Comparison of ENCODE assay signal across 11 cellular contexts in genomic region chr11:118635237-118635591, GRCh38. TPM values are rescaled to one million over a fixed set of nuclear protein-coding genes. Genes with fewer than 3 reads are reported as not detected.
DNase-seq lines count a peak whose midpoint lies in the region; ATAC-seq, FAIRE-seq and TF ChIP-seq lines count a peak whose summit lies in the region.
"Had no signal": no experiment of that assay in that cellular context is flagged by ENCODE, and none has a peak within 500 bp of the region (broad histone marks: within the 10 kb centered on the region; RNA-seq: fewer than 3 reads in every experiment).

No MANE protein-coding gene starts in this region.

- no peaks in the 10 kb centered on the region for H3K9me3 Mint-ChIP-seq in activated naive CD8-positive, alpha-beta T cell treated with anti-CD3 and anti-CD28 coated beads, Interleukin-2, amount 50 U/mL, for 24 hours
- no peaks in the 10 kb centered on the region for H3K9me3 Mint-ChIP-seq in activated CD8-positive, alpha-beta T cell treated with anti-CD3 and anti-CD28 coated beads for 36 hours

- H3K4me3 ChIP-seq in HEK293 (ENCODE audit: low read depth, low read length) (no peak overlapping the region), body of pancreas (peak overlapping the region in 1 of 2 donors; percentile 1), stomach (peak overlapping the region; percentile 32 to 40 (median 36)), WERI-Rb-1 (ENCODE audit: low read depth, low read length) (no peak overlapping the region)

- TF ChIP-seq CTCF in HEK293 (tag by site-specific recombination; IDR thresholded peaks at IDR 0.05) = no peak
- no peak for TF ChIP-seq CTCF in body of pancreas (IDR thresholded peaks at IDR 0.05)
- no peak for TF ChIP-seq CTCF in stomach (IDR thresholded peaks at IDR 0.05)
- TF ChIP-seq CTCF in WERI-Rb-1 (IDR thresholded peaks at IDR 0.05; ENCODE audit: low read depth, low read length) = no peak
- no peak for TF ChIP-seq CTCF in activated CD8-positive, alpha-beta T cell treated with anti-CD3 and anti-CD28 coated beads for 36 hours (IDR thresholded peaks at IDR 0.05)

- no peaks in the 10 kb centered on the region for H3K9me3 ChIP-seq in HEK293 (ENCODE audit: control insufficient read depth, insufficient read depth, low read depth, low read length)
- H3K9me3 ChIP-seq in body of pancreas = no peaks in the 10 kb centered on the region
- no peaks in the 10 kb centered on the region for H3K9me3 ChIP-seq in stomach
- no peaks in the 10 kb centered on the region for H3K9me3 ChIP-seq in WERI-Rb-1 (ENCODE audit: severe bottlenecking)

- TF ChIP-seq POLR2A in body of pancreas (IDR thresholded peaks at IDR 0.05) = no peak
- TF ChIP-seq POLR2A in stomach (IDR thresholded peaks at IDR 0.05) = no peak
- TF ChIP-seq POLR2A in GM12892 (IDR thresholded peaks at IDR 0.05; ENCODE audit: low read depth, low read length) = no peak

- H3K27ac ChIP-seq in HEK293 (ENCODE audit: extremely low read depth, low read depth, low read length) = no peak overlapping the region
- H3K27ac ChIP-seq in body of pancreas = peak overlapping the region; percentile 18 to 74 (median 67)
- peak overlapping the region; percentile 84 for H3K27ac ChIP-seq in layer of hippocampus (ENCODE audit: low read depth, low read length)
- H3K27ac ChIP-seq in stomach = peak overlapping the region; percentile 38 to 76 (median 73)
- H3K27ac ChIP-seq in WERI-Rb-1 = no peak overlapping the region

- no peaks in the 10 kb centered on the region for H3K4me1 Mint-ChIP-seq in activated naive CD8-positive, alpha-beta T cell treated with anti-CD3 and anti-CD28 coated beads, Interleukin-2, amount 50 U/mL, for 24 hours
- no peaks in the 10 kb centered on the region for H3K4me1 Mint-ChIP-seq in activated CD8-positive, alpha-beta T cell treated with anti-CD3 and anti-CD28 coated beads for 36 hours (ENCODE audit: low read depth)

- intact Hi-C loops in body of pancreas (cut with DNase I) = no loop called here
- intact Hi-C loops in stomach (cut with DNase I; ENCODE audit: low total_unique reads) = no loop called here
- intact Hi-C loops in activated CD8-positive, alpha-beta T cell treated with anti-CD3 and anti-CD28 coated beads for 36 hours (cut with micrococcal nuclease) = no loop called here

- CTCF ChIA-PET in HEK293 (lab: Yijun Ruan, JAX) = interaction anchor here (0.7 to 2.5 kb wide), 11 partner anchors 9 to 168 kb away, joined by 3 to 8 read pairs (median 6); partner anchors contain the start of gene PHLDB1
- CTCF ChIA-PET in activated CD8-positive, alpha-beta T cell treated with anti-CD3 and anti-CD28 coated beads for 36 hours (lab: Charles Lee) = interaction anchor here (0.9 to 3.2 kb wide), 5 partner anchors 12 to 1209 kb away, joined by 3 to 14 read pairs (median 3); partner anchors contain the start of gene UPK2

- FAIRE-seq in GM12892 (lab: Jason Lieb, UNC) = no peak

- H3K4me3 Mint-ChIP-seq in activated naive CD8-positive, alpha-beta T cell treated with anti-CD3 and anti-CD28 coated beads, Interleukin-2, amount 50 U/mL, for 24 hours = no peak overlapping the region
- no peak overlapping the region for H3K4me3 Mint-ChIP-seq in activated CD8-positive, alpha-beta T cell treated with anti-CD3 and anti-CD28 coated beads for 36 hours

- ATAC-seq in body of pancreas = no peak
- no peak for ATAC-seq in activated naive CD8-positive, alpha-beta T cell treated with anti-CD3 and anti-CD28 coated beads, Interleukin-2, amount 50 U/mL, for 24 hours
- no peak for ATAC-seq in activated CD8-positive, alpha-beta T cell treated with anti-CD3 and anti-CD28 coated beads for 36 hours

- POLR2A ChIA-PET in HEK293 (lab: Yijun Ruan, JAX) = interaction anchor here (0.5 to 6.5 kb wide), 10 partner anchors 9 to 530 kb away, joined by 3 to 67 read pairs (median 4); partner anchors contain the start of genes PHLDB1 and UBE4A
- POLR2A ChIA-PET in activated CD8-positive, alpha-beta T cell treated with anti-CD3 and anti-CD28 coated beads for 36 hours (lab: Charles Lee) = interaction anchor here (0.8 kb wide), 1 partner anchor 19 kb away, joined by 3 read pairs; no protein-coding TSS in a partner anchor

- H3K36me3 ChIP-seq in HEK293 (ENCODE audit: control insufficient read depth in 2 of 2, insufficient read depth in 1 of 2, low read length in 2 of 2) (peaks cover 0 to 68% of the 10 kb centered on the region in 2 experiments; a peak in 1 of 3 replicates), body of pancreas (replicated peaks in 1 of 2; ENCODE audit: insufficient read depth in 1 of 2, low read depth in 2 of 2) (no peaks in the 10 kb centered on the region), stomach (peaks cover 22 to 79% (median 51%) of the 10 kb centered on the region in 4 donors), WERI-Rb-1 (peaks cover 13% of the 10 kb centered on the region)

- no peaks in the 10 kb centered on the region for H3K36me3 Mint-ChIP-seq in activated naive CD8-positive, alpha-beta T cell treated with anti-CD3 and anti-CD28 coated beads, Interleukin-2, amount 50 U/mL, for 24 hours (ENCODE audit: low read depth)
- no peaks in the 10 kb centered on the region for H3K36me3 Mint-ChIP-seq in activated CD8-positive, alpha-beta T cell treated with anti-CD3 and anti-CD28 coated beads for 36 hours (ENCODE audit: low read depth)
- H3K36me3 Mint-ChIP-seq: naive thymus-derived CD4-positive, alpha-beta T cell had no signal

- no peak for TF ChIP-seq EP300 in stomach (IDR thresholded peaks at IDR 0.05)

- no peaks in the 10 kb centered on the region for H3K27me3 ChIP-seq in body of pancreas
- no peaks in the 10 kb centered on the region for H3K27me3 ChIP-seq in layer of hippocampus (ENCODE audit: control insufficient read depth, insufficient read depth, low read length)
- no peaks in the 10 kb centered on the region for H3K27me3 ChIP-seq in stomach
- no peaks in the 10 kb centered on the region for H3K27me3 ChIP-seq in WERI-Rb-1 (ENCODE audit: insufficient read depth, low read depth, severe bottlenecking)

- no peak overlapping the region for H3K27ac Mint-ChIP-seq in activated naive CD8-positive, alpha-beta T cell treated with anti-CD3 and anti-CD28 coated beads, Interleukin-2, amount 50 U/mL, for 24 hours
- H3K27ac Mint-ChIP-seq in activated CD8-positive, alpha-beta T cell treated with anti-CD3 and anti-CD28 coated beads for 36 hours = no peak overlapping the region
- H3K27ac Mint-ChIP-seq: naive thymus-derived CD4-positive, alpha-beta T cell had no signal

- H3K27me3 Mint-ChIP-seq in activated naive CD8-positive, alpha-beta T cell treated with anti-CD3 and anti-CD28 coated beads, Interleukin-2, amount 50 U/mL, for 24 hours = no peaks in the 10 kb centered on the region
- no peaks in the 10 kb centered on the region for H3K27me3 Mint-ChIP-seq in activated CD8-positive, alpha-beta T cell treated with anti-CD3 and anti-CD28 coated beads for 36 hours

- DNase-seq in body of pancreas (peak in 2 of 4 donors; percentile 49 to 53), stomach (no peak), WERI-Rb-1 (no peak), GM12892 (ENCODE audit: insufficient read length) (no peak)
- DNase-seq in activated naive CD8-positive, alpha-beta T cell treated with anti-CD3 and anti-CD28 coated beads, Interleukin-2, amount 50 U/mL, for 24 hours = no peak
- DNase-seq in activated CD8-positive, alpha-beta T cell treated with anti-CD3 and anti-CD28 coated beads for 36 hours = no peak
- DNase-seq: DND-41; naive thymus-derived CD4-positive, alpha-beta T cell; NCI-H1436 treated with DMSO at 0.1 percent for 48 hours had no signal

- WGBS in body of pancreas, 2 donors = 27 to 30% methylated on average over 4 to 15 of the region's 15 CpGs
- 20 to 52% (median 31%) methylated on average over 12 to 15 of the region's 15 CpGs for WGBS in stomach, 5 donors

- H3K4me1 ChIP-seq in HEK293 (ENCODE audit: control insufficient read depth, insufficient read depth, low read length) (peaks cover 7% of the 10 kb centered on the region; the same call in 1 of the 2 replicates), body of pancreas (peaks cover 36% of the 10 kb centered on the region), stomach (peaks cover 18 to 59% (median 42%) of the 10 kb centered on the region in 4 donors)

TF ChIP-seq in HEK293, 187 proteins besides CTCF, POLR2A, EP300 and RAD21 (continues in another document):
- TF ChIP-seq ZNF350 (tag by site-specific recombination; IDR thresholded peaks at IDR 0.05) (no peak), ZBTB6 (tag by site-specific recombination; IDR thresholded peaks at IDR 0.05) (peak; percentile 34; the same call in 1 of the 2 replicates)

RNA-seq across cellular contexts. Expression of gene PHLDB1, which starts 27.8 kb away (rescaled TPM):
- total RNA-seq in body of pancreas (100 to 1,000 TPM in 1 of 2 donors, 10 to 100 TPM in 1; 71.9 to 166 TPM), stomach (100 to 1,000 TPM in 1 of 5 donors, 10 to 100 TPM in 4; 34.4 to 291 (median 50.2) TPM)
- polyA plus RNA-seq in stomach = 10 to 100 TPM; 28.4 to 43.1 (median 39.7) TPM
- not detected for polyA plus RNA-seq in GM12892 (2012; ENCODE audit: missing spikeins)
- total RNA-seq in activated CD8-positive, alpha-beta T cell treated with anti-CD3 and anti-CD28 coated beads for 36 hours = 1 to 10 TPM; 3.0 to 5.1 TPM

RNA-seq across cellular contexts. Expression of gene TREH, which starts 44.2 kb away (rescaled TPM):
- 1 to 10 TPM in 1 of 2 donors, not detected in 1; 2.0 TPM for total RNA-seq in body of pancreas
- total RNA-seq in stomach = under 1 TPM in 1 of 5 donors, not detected in 4; 0.45 TPM
- polyA plus RNA-seq in stomach = 1 to 10 TPM in 2 of 3 donors, under 1 TPM in 1; 0.76 to 2.2 (median 1.4) TPM
- not detected for polyA plus RNA-seq in GM12892 (2012; ENCODE audit: missing spikeins)
- total RNA-seq in activated CD8-positive, alpha-beta T cell treated with anti-CD3 and anti-CD28 coated beads for 36 hours = not detected
- total RNA-seq: naive thymus-derived CD4-positive, alpha-beta T cell had no signal
- polyA plus RNA-seq: naive thymus-derived CD4-positive, alpha-beta T cell had no signal

Comparison
In these comparisons a context has a peak if more than half of its experiments do, and no peak if none do; other contexts are left out.
1. H3K27ac ChIP-seq: peak in body of pancreas (4 of 4), layer of hippocampus (single experiment) and stomach (5 of 5); none in HEK293 (single experiment) and WERI-Rb-1 (single experiment).
2. H3K4me3 ChIP-seq: peak in stomach (4 of 4); none in HEK293 (single experiment) and WERI-Rb-1 (single experiment).
3. RNA of gene PHLDB1, which starts 27.8 kb away (total RNA-seq): 71.9 to 166 TPM in body of pancreas and 34.4 to 291 TPM in stomach; 3.0 to 5.1 TPM in activated CD8-positive, alpha-beta T cell treated with anti-CD3 and anti-CD28 coated beads for 36 hours; every median in the first group is over 4 times any median in the second.